ENCODE assay signal across 1 cellular context in the genomic region with DNA sequence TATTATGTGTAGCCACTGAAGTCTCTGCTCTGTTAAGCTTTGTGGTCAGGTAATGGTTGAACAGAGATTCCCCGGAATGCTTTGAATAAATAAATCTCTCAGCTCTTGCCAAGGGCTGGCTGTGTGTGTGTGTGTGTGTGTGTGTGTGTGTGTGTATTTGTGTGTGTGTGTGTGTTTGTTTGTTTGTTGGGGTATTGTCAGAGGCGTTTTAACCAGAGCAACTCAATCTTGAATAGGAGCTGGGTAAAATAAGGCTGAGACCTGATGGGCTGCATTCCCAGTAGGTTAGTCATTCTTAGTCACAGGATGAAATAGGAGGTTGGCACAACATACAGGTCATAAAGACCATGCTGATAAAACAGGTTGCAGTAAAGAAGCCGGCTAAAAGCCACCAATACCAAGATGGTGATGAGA.
TF ChIP-seq lines count a peak whose summit lies in the region.

No MANE protein-coding gene starts in this region.

TF ChIP-seq in HCT116, 20 proteins besides CTCF, POLR2A, EP300 and RAD21 (continued from another document):
- TF ChIP-seq EZH2 (IDR thresholded peaks at IDR 0.05), result no peak
- TF ChIP-seq SIN3A (IDR thresholded peaks at IDR 0.05; ENCODE audit: low read depth), result peak; percentile 40; the same call in 1 of the 2 replicates
- no peak for TF ChIP-seq ZFX (IDR thresholded peaks at IDR 0.05)
- TF ChIP-seq EZH2phosphoT487 (IDR thresholded peaks at IDR 0.05; ENCODE audit: borderline replicate concordance), result no peak
- TF ChIP-seq CBX3 (IDR thresholded peaks at IDR 0.05; ENCODE audit: low read depth), result peak; percentile 91
- TF ChIP-seq CEBPB (IDR thresholded peaks at IDR 0.05; ENCODE audit: low read depth), result peak; percentile 49
- no peak for TF ChIP-seq EGR1 (IDR thresholded peaks at IDR 0.05; ENCODE audit: low read depth)
- no peak for TF ChIP-seq TCF7L2 (IDR thresholded peaks at IDR 0.05; ENCODE audit: borderline replicate concordance, extremely low read depth, insufficient read depth, insufficient read length)
- TF ChIP-seq FOSL1 (IDR thresholded peaks at IDR 0.05; ENCODE audit: low read depth), result peak; percentile 92
- no peak for TF ChIP-seq ZNF274 (IDR thresholded peaks at IDR 0.05; ENCODE audit: low read depth, low read length)
